ENCODE assay signal across 1 cellular context in the genomic region with DNA sequence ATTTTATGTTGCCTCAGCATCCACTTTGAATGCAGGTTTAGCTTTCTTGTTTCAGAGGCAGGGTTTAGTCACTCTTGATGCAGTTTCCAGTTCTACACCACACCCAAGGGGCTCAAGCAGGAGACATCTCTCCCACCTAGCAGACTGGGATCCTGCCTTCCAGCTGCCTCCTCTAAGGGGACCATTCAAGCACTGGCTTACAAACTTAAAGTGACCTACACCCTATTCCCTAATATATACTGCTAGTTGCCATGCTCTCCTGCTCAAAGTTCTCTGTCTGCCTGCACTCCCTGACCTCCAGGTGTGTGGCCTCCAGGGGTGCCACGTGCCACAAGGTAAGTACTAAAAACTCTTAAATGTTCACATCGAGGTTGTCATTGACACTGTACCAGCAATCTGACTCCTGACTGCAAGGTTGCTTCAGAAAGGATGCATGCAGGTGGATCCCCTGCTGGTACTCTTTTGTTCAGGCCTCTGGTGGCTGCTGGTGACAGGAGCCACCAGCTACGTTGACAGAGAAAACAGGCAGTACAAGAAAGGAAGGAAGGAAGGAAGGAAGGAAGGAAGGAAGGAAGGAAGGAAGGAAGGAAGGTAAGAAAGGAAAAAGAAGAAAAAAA.
A peak's percentile ranks its signal among the peaks of the same experiment; 100 is the strongest.
TF ChIP-seq lines count a peak whose summit lies in the region.

No MANE protein-coding gene starts in this region.

TF ChIP-seq in H1, 55 proteins besides CTCF, POLR2A, EP300 and RAD21 (continued from another document):
- peak in 1 of 2 experiments; percentile 48; a peak in 1 of 4 replicates for TF ChIP-seq SIN3A (conservative IDR thresholded peaks at IDR 0.05 in 1 of 2, IDR thresholded peaks at IDR 0.05 in 1 of 2; ENCODE audit: low read depth in 1 of 2, low read length in 2 of 2)
TF ChIP-seq in H1: peak in this region for 2.
